Comparison of ENCODE assay signal across 8 cellular contexts in genomic region chrX:55427079-55427478, GRCh38. TPM values are rescaled to one million over a fixed set of nuclear protein-coding genes. Genes with fewer than 3 reads are reported as not detected.
DNase-seq lines count a peak whose midpoint lies in the region; ATAC-seq, FAIRE-seq and TF ChIP-seq lines count a peak whose summit lies in the region.
"Not testable (repeated sequence)": the region's sequence is repeated elsewhere in the genome, so short reads cannot be mapped to it uniquely, and the experiment has no call there.

No MANE protein-coding gene starts in this region.

- H3K79me2 ChIP-seq in HCT116 (ENCODE audit: insufficient read depth, low read length); OCI-LY7 (ENCODE audit: insufficient read depth, low read depth, low read length); HepG2 (ENCODE audit: insufficient read depth, low read length): not testable (repeated sequence)

- not testable (repeated sequence) for H3K4me1 ChIP-seq in BE2C; HCT116 (ENCODE audit: control insufficient read depth in 1 of 2, insufficient read depth in 2 of 2, low read length in 2 of 2); OCI-LY7 (ENCODE audit: insufficient read depth, low read length, poor library complexity, severe bottlenecking); HepG2 (ENCODE audit: insufficient read depth, low read length)

- in situ Hi-C loops in HepG2 (cut with HindIII; ENCODE audit: extremely low pct_ligation_motif_present, low pct_unique_long_range_greater_than_20kb) = loop anchor here (25.0 kb wide), 1 partner anchor 810 kb away; the partner anchor contains the start of gene KLF8

- H3K27me3 ChIP-seq in BE2C; HCT116 (ENCODE audit: insufficient read depth, low read length); HepG2 (ENCODE audit: control insufficient read depth in 1 of 2, insufficient read depth in 2 of 2, low read length in 2 of 2): not testable (repeated sequence)

- intact Hi-C loops in HCT116 (cut with micrococcal nuclease); OCI-LY7 (cut with micrococcal nuclease; ENCODE audit: unreplicated experiment); HepG2 (cut with micrococcal nuclease; ENCODE audit: unreplicated experiment): not testable (repeated sequence)
- intact Hi-C loops in activated CD4-positive, alpha-beta T cell treated with anti-CD3 and anti-CD28 coated beads, Interleukin-2, amount 10 ng/mL, durations not matched to agents 24 days and 14 days (cut with micrococcal nuclease) = loop anchor here (5.0 kb wide), 1 partner anchor 820 kb away; no protein-coding TSS in a partner anchor

- not testable (repeated sequence) for ATAC-seq in HCT116; activated CD8-positive, alpha-beta T cell treated with anti-CD3 and anti-CD28 coated beads, Interleukin-2, amount 10 ng/mL, durations not matched to agents 7 days and 5 days; HepG2

- H3K27ac ChIP-seq in HCT116 (ENCODE audit: low read depth, low read length); OCI-LY7 (ENCODE audit: low read depth, low read length, poor library complexity, severe bottlenecking); HepG2 (ENCODE audit: extremely low read length, insufficient read depth, low read length): not testable (repeated sequence)

- WGBS in HepG2 (ENCODE audit: low lambda C conversion rate) = no CpG with 5 or more reads among the region's 4 CpGs

- H3K9me2 ChIP-seq in HCT116 (ENCODE audit: insufficient read depth); OCI-LY7 (ENCODE audit: insufficient read depth, low read length): not testable (repeated sequence)

- H4K20me1 ChIP-seq in HCT116 (ENCODE audit: insufficient read depth); OCI-LY7 (ENCODE audit: insufficient read depth, low read length); HepG2 (ENCODE audit: insufficient read depth, low read length): not testable (repeated sequence)

- not testable (repeated sequence) for H3K9me3 ChIP-seq in BE2C; HCT116 (ENCODE audit: control insufficient read depth in 1 of 2, insufficient read depth in 1 of 2, low read depth in 1 of 2, low read length in 2 of 2); OCI-LY7 (ENCODE audit: low read length); HepG2 (ENCODE audit: low read length)

- TF ChIP-seq POLR2A in HCT116 (IDR thresholded peaks at IDR 0.05; ENCODE audit: borderline replicate concordance, extremely low read depth, insufficient read depth, insufficient read length); HepG2 (IDR thresholded peaks at IDR 0.05; ENCODE audit: insufficient read depth in 1 of 2, low read depth in 2 of 2, low read length in 2 of 2): not testable (repeated sequence)

- CTCF ChIA-PET in HCT116 (lab: Charles Lee); OCI-LY7 (lab: Charles Lee; ENCODE audit: unreplicated experiment); HepG2 (lab: Yijun Ruan, JAX; ENCODE audit: low intra/inter-chr PET ratio, low total read pairs): not testable (repeated sequence)
- CTCF ChIA-PET in activated CD8-positive, alpha-beta T cell treated with anti-CD3 and anti-CD28 coated beads, Interleukin-2, amount 10 ng/mL, durations not matched to agents 7 days and 5 days (lab: Charles Lee) = interaction anchor here (1.1 kb wide), 1 partner anchor 821 kb away, joined by 3 read pairs; no protein-coding TSS in a partner anchor
- CTCF ChIA-PET in activated naive CD4-positive, alpha-beta T cell treated with anti-CD3 and anti-CD28 coated beads, Interleukin-2, amount 10 ng/mL, durations not matched to agents 7 days and 5 days (lab: Charles Lee) = interaction anchor here (0.7 kb wide), 1 partner anchor 58 kb away, joined by 3 read pairs; no protein-coding TSS in a partner anchor

- H3K4me2 ChIP-seq in HCT116 (ENCODE audit: low read length); OCI-LY7 (ENCODE audit: low read length); HepG2 (ENCODE audit: low read depth, low read length): not testable (repeated sequence)

- not testable (repeated sequence) for H3K27me3 Mint-ChIP-seq in activated CD4-positive, alpha-beta T cell treated with anti-CD3 and anti-CD28 coated beads, Interleukin-2, amount 10 ng/mL, durations not matched to agents 24 days and 14 days; activated CD8-positive, alpha-beta T cell treated with anti-CD3 and anti-CD28 coated beads, Interleukin-2, amount 10 ng/mL, durations not matched to agents 7 days and 5 days (ENCODE audit: low read depth); activated naive CD4-positive, alpha-beta T cell treated with anti-CD3 and anti-CD28 coated beads, Interleukin-2, amount 10 ng/mL, durations not matched to agents 7 days and 5 days

- TF ChIP-seq EP300 in HepG2 (IDR thresholded peaks at IDR 0.05; ENCODE audit: low read depth in 2 of 2, low read length in 2 of 2); HepG2 (CRISPR knock-in tag; IDR thresholded peaks at IDR 0.05; ENCODE audit: borderline replicate concordance): not testable (repeated sequence)

- H3K9me3 Mint-ChIP-seq in activated CD4-positive, alpha-beta T cell treated with anti-CD3 and anti-CD28 coated beads, Interleukin-2, amount 10 ng/mL, durations not matched to agents 24 days and 14 days; activated CD8-positive, alpha-beta T cell treated with anti-CD3 and anti-CD28 coated beads, Interleukin-2, amount 10 ng/mL, durations not matched to agents 7 days and 5 days (ENCODE audit: insufficient read depth); activated naive CD4-positive, alpha-beta T cell treated with anti-CD3 and anti-CD28 coated beads, Interleukin-2, amount 10 ng/mL, durations not matched to agents 7 days and 5 days: not testable (repeated sequence)

- RAD21 ChIA-PET in HCT116 (lab: Charles Lee; ENCODE audit: low non-redundant PET in 1 of 2, low total read pairs in 2 of 2, uncharacterized antibody in 2 of 2, unreplicated experiment in 2 of 2) = not testable (repeated sequence)

- not testable (repeated sequence) for H3K4me3 Mint-ChIP-seq in activated CD4-positive, alpha-beta T cell treated with anti-CD3 and anti-CD28 coated beads, Interleukin-2, amount 10 ng/mL, durations not matched to agents 24 days and 14 days; activated CD8-positive, alpha-beta T cell treated with anti-CD3 and anti-CD28 coated beads, Interleukin-2, amount 10 ng/mL, durations not matched to agents 7 days and 5 days; activated naive CD4-positive, alpha-beta T cell treated with anti-CD3 and anti-CD28 coated beads, Interleukin-2, amount 10 ng/mL, durations not matched to agents 7 days and 5 days

- not testable (repeated sequence) for H3K4me1 Mint-ChIP-seq in activated CD4-positive, alpha-beta T cell treated with anti-CD3 and anti-CD28 coated beads, Interleukin-2, amount 10 ng/mL, durations not matched to agents 24 days and 14 days; activated CD8-positive, alpha-beta T cell treated with anti-CD3 and anti-CD28 coated beads, Interleukin-2, amount 10 ng/mL, durations not matched to agents 7 days and 5 days (ENCODE audit: low read depth); activated naive CD4-positive, alpha-beta T cell treated with anti-CD3 and anti-CD28 coated beads, Interleukin-2, amount 10 ng/mL, durations not matched to agents 7 days and 5 days

- H3K4me3 ChIP-seq in BE2C (ENCODE audit: low read depth, low read length); GM12864 (ENCODE audit: low read depth, low read length); HCT116 (replicated peaks in 1 of 2; ENCODE audit: low read depth in 1 of 2, low read length in 2 of 2); OCI-LY7 (ENCODE audit: low read depth, low read length, poor library complexity, severe bottlenecking); HepG2 (replicated peaks in 1 of 3; ENCODE audit: insufficient read depth in 1 of 3, low read depth in 2 of 3, low read length in 3 of 3): not testable (repeated sequence)

- not testable (repeated sequence) for H3K36me3 ChIP-seq in BE2C; HCT116 (ENCODE audit: control insufficient read depth in 1 of 2, insufficient read depth in 2 of 2, low read length in 2 of 2); OCI-LY7 (ENCODE audit: insufficient read depth, low read length); HepG2 (replicated peaks in 1 of 2; ENCODE audit: control insufficient read depth in 1 of 2, insufficient read depth in 2 of 2, low read length in 2 of 2)

- not testable (repeated sequence) for H3K36me3 Mint-ChIP-seq in activated CD4-positive, alpha-beta T cell treated with anti-CD3 and anti-CD28 coated beads, Interleukin-2, amount 10 ng/mL, durations not matched to agents 24 days and 14 days (ENCODE audit: low read depth); activated CD8-positive, alpha-beta T cell treated with anti-CD3 and anti-CD28 coated beads, Interleukin-2, amount 10 ng/mL, durations not matched to agents 7 days and 5 days (ENCODE audit: low read depth); activated naive CD4-positive, alpha-beta T cell treated with anti-CD3 and anti-CD28 coated beads, Interleukin-2, amount 10 ng/mL, durations not matched to agents 7 days and 5 days

- not testable (repeated sequence) for H3K27ac Mint-ChIP-seq in activated CD4-positive, alpha-beta T cell treated with anti-CD3 and anti-CD28 coated beads, Interleukin-2, amount 10 ng/mL, durations not matched to agents 24 days and 14 days; activated CD8-positive, alpha-beta T cell treated with anti-CD3 and anti-CD28 coated beads, Interleukin-2, amount 10 ng/mL, durations not matched to agents 7 days and 5 days; activated naive CD4-positive, alpha-beta T cell treated with anti-CD3 and anti-CD28 coated beads, Interleukin-2, amount 10 ng/mL, durations not matched to agents 7 days and 5 days

- TF ChIP-seq CTCF in BE2C (IDR thresholded peaks at IDR 0.05; ENCODE audit: low read depth, low read length) (peak; percentile 4; the same call in 1 of the 2 replicates), GM12864 (IDR thresholded peaks at IDR 0.05; ENCODE audit: low read depth, low read length, missing control alignments) (peak; percentile 20), OCI-LY7 (conservative IDR thresholded peaks at IDR 0.05; ENCODE audit: low read length) (0 out of 2 replicates have a peak, but pooled peaks have one; percentile 9), HepG2 (CRISPR knock-in tag; IDR thresholded peaks at IDR 0.05) (peak; percentile 6; the same call in 1 of the 2 replicates)
- not testable (repeated sequence) for TF ChIP-seq CTCF in HCT116 (IDR thresholded peaks at IDR 0.05 in 2 of 3, conservative IDR thresholded peaks at IDR 0.05 in 1 of 3; ENCODE audit: borderline replicate concordance in 1 of 3, insufficient read depth in 1 of 3, low read depth in 2 of 3, low read length in 2 of 3)

- DNase-seq in BE2C; GM12864 (ENCODE audit: low read depth); HCT116 (ENCODE audit: low read depth, low spot score); OCI-LY7 (ENCODE audit: low spot score); HepG2 (ENCODE audit: low spot score): not testable (repeated sequence)
- DNase-seq in activated CD4-positive, alpha-beta T cell treated with anti-CD3 and anti-CD28 coated beads, Interleukin-2, amount 10 ng/mL, durations not matched to agents 24 days and 14 days = peak; percentile 68
- peak; percentile 24 for DNase-seq in activated CD8-positive, alpha-beta T cell treated with anti-CD3 and anti-CD28 coated beads, Interleukin-2, amount 10 ng/mL, durations not matched to agents 7 days and 5 days
- DNase-seq in activated naive CD4-positive, alpha-beta T cell treated with anti-CD3 and anti-CD28 coated beads, Interleukin-2, amount 10 ng/mL, durations not matched to agents 7 days and 5 days = peak; percentile 41

- POLR2A ChIA-PET in HCT116 (lab: Charles Lee); OCI-LY7 (lab: Charles Lee); activated CD8-positive, alpha-beta T cell treated with anti-CD3 and anti-CD28 coated beads, Interleukin-2, amount 10 ng/mL, durations not matched to agents 7 days and 5 days (lab: Charles Lee); HepG2 (lab: Yijun Ruan, JAX): not testable (repeated sequence)

- H3K9ac ChIP-seq in HCT116 (ENCODE audit: low read length); HepG2 (ENCODE audit: insufficient read depth, low read depth, low read length): not testable (repeated sequence)

- H2AFZ ChIP-seq in HCT116 (ENCODE audit: low read depth, low read length, poor library complexity, severe bottlenecking); OCI-LY7 (ENCODE audit: low read length); HepG2 (ENCODE audit: low read length): not testable (repeated sequence)

- TF ChIP-seq RAD21 in HCT116 (IDR thresholded peaks at IDR 0.05; ENCODE audit: low read depth) = peak; percentile 13; the same call in 1 of the 2 replicates
- TF ChIP-seq RAD21 in HepG2 (CRISPR knock-in tag; IDR thresholded peaks at IDR 0.05) = not testable (repeated sequence)

- not testable (repeated sequence) for FAIRE-seq in HepG2 (lab: Jason Lieb, UNC)

- not testable (repeated sequence) for BruUV-seq in HCT116 (replicated peaks; lab: Mats Ljungman, UMichigan); OCI-LY7 (replicated peaks; lab: Mats Ljungman, UMichigan); HepG2 (replicated peaks; lab: Mats Ljungman, UMichigan)

RNA-seq across cellular contexts. Expression of gene MAGEH1, which starts 24.8 kb away (rescaled TPM):
- 25.3 TPM for polyA plus RNA-seq in BE2C (2012; ENCODE audit: insufficient read depth, insufficient read length, low read depth)
- total RNA-seq in HCT116 (2021; ENCODE audit: unreplicated experiment) (0.20 TPM), OCI-LY7 (2022) (10.4 and 10.8 TPM in 2 replicates), HepG2 (2016; rRNA removed; fragmentation: Illumina TruSeq; extraction: Trizol) (3.0 and 5.0 TPM in 2 replicates)
- not detected in 2 replicates for polyA plus RNA-seq in HCT116 (2012)
- total RNA-seq in OCI-LY7 (2014; rRNA removed; shearing (Covaris generic)) = 16.9 and 19.7 TPM in 2 replicates
- 14.4 and 16.6 TPM in 2 replicates for total RNA-seq in activated CD4-positive, alpha-beta T cell treated with anti-CD3 and anti-CD28 coated beads, Interleukin-2, amount 10 ng/mL, durations not matched to agents 24 days and 14 days
- 10 to 100 TPM; 13.1 to 14.3 TPM for total RNA-seq in activated CD8-positive, alpha-beta T cell treated with anti-CD3 and anti-CD28 coated beads, Interleukin-2, amount 10 ng/mL, durations not matched to agents 7 days and 5 days
- total RNA-seq in HepG2 (2016; cell fraction: cytosol; rRNA removed; fragmentation: Illumina TruSeq; extraction: Trizol; ENCODE audit: low read depth) = 0.40 and 0.79 TPM in 2 replicates
- 4.2 and 6.3 TPM in 2 replicates for total RNA-seq in HepG2 (2016; cell fraction: insoluble cytoplasmic fraction; rRNA removed; fragmentation: Illumina TruSeq; extraction: Trizol)
- 1.0 and 1.5 TPM in 2 replicates for total RNA-seq in HepG2 (2016; cell fraction: membrane; rRNA removed; fragmentation: Illumina TruSeq; extraction: Trizol)
- 4.5 and 4.6 TPM in 2 replicates for total RNA-seq in HepG2 (2016; cell fraction: nucleus; rRNA removed; fragmentation: Illumina TruSeq; extraction: Trizol)
- 3.6 and 3.8 TPM in 2 replicates for polyA plus RNA-seq in HepG2 (2011; rRNA removed)
- 3.6 and 3.8 TPM in 2 replicates for polyA plus RNA-seq in HepG2 (2011; cell fraction: cytosol; rRNA removed)
- polyA plus RNA-seq in HepG2 (2011; cell fraction: nucleus; rRNA removed) = 0.82 and 1.1 TPM in 2 replicates
- 2.7 and 3.3 TPM in 2 replicates for polyA plus RNA-seq in HepG2 (2012)
- 0.50 and 0.55 TPM in 2 replicates for polyA plus RNA-seq in HepG2 (2016; cell fraction: cytosol; fragmentation: Illumina TruSeq; extraction: Trizol; ENCODE audit: low read depth)
- 3.4 and 3.6 TPM in 2 replicates for polyA plus RNA-seq in HepG2 (2016; cell fraction: insoluble cytoplasmic fraction; fragmentation: Illumina TruSeq; extraction: Trizol; ENCODE audit: low read depth)
- 0.80 and 0.92 TPM in 2 replicates for polyA plus RNA-seq in HepG2 (2016; cell fraction: membrane; fragmentation: Illumina TruSeq; extraction: Trizol; ENCODE audit: low read depth)
- polyA plus RNA-seq in HepG2 (2016; cell fraction: nucleus; fragmentation: Illumina TruSeq; extraction: Trizol; ENCODE audit: insufficient read depth, low read depth) = 6.1 and 9.2 TPM in 2 replicates
- polyA minus RNA-seq in HepG2 (2011; rRNA and poly(A)+ RNA removed; ENCODE audit: low replicate concordance) = 1.5 TPM in 1 of 2 replicates, not detected in the other
- 1.1 and 1.7 TPM in 2 replicates for polyA minus RNA-seq in HepG2 (2011; cell fraction: cytosol; rRNA and poly(A)+ RNA removed)
- polyA minus RNA-seq in HepG2 (2011; cell fraction: nucleus; rRNA and poly(A)+ RNA removed) = 1.0 TPM in 1 of 2 replicates, not detected in the other
